ENCODE assay signal across 4 cellular contexts in the genomic region with DNA sequence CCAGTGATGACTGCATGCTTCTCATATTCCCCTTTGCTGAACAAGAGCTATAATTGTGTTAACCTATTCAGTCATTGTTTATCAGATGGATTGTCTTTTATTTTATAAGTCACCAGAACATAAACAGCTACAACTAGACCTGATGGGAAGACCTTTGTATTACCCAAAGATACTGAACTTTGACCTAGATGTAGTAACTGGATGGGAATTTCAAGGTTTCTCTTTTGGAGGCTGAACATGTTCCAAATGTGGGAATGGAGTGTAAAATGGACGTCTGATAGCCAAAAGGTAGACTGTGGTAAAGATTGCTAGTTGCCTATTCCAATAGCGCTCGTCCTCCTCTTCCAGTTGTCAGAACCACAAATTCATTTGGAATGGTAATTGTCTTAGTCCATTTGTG.
"Had no signal": no experiment of that assay in that cellular context is flagged by ENCODE, and none has a peak within 500 bp of the region (broad histone marks: within the 10 kb centered on the region; RNA-seq: fewer than 3 reads in every experiment).

No MANE protein-coding gene starts in this region.

- H3K4me1 Mint-ChIP-seq: GM23338, IgD-negative memory B cell had no signal

- H3K36me3 Mint-ChIP-seq: IgD-negative memory B cell had no signal

- ATAC-seq: GM23338 had no signal

- H3K27ac Mint-ChIP-seq: GM23338, H9, IgD-negative memory B cell had no signal

- H3K4me3 Mint-ChIP-seq: GM23338, H9, IgD-negative memory B cell had no signal

- H3K4me3 ChIP-seq: GM23338 had no signal

- DNase-seq: H9, HCEC 1CT had no signal
